4 cellular contexts compared by ENCODE assay signal in the genomic region with DNA sequence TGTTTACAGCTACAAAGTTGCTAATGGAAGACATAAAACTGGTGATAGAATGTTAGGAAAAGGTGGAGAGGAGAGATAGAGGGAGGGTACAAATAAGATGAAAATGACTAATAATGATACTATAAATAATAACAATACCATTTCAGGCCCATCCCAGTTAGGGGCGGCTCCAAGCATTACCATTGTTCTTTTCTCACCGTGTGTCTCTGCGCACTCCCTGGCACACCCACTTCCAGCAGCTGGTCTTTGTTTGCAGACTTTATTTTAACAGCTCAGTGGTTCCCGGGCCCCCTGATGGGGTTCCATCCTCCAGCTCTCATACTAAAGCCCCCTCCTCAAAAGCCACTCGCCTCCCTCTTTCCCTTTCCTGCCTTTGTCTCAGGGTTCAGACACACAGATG. TPM values are rescaled to one million over a fixed set of nuclear protein-coding genes. Genes with fewer than 3 reads are reported as not detected.
"Had no signal": no experiment of that assay in that cellular context is flagged by ENCODE, and none has a peak within 500 bp of the region (broad histone marks: within the 10 kb centered on the region; RNA-seq: fewer than 3 reads in every experiment).

No MANE protein-coding gene starts in this region.

RNA-seq across cellular contexts. Expression of a gene that starts 0.6 kb away (rescaled TPM):
- total RNA-seq: activated B cell treated with CpG ODN at 0.5 μM for 24 hours, endodermal cell, fibroblast of villous mesenchyme, progenitor cell of endocrine pancreas had no signal

RNA-seq across cellular contexts. Expression of a gene that starts 40.5 kb away (rescaled TPM):
- total RNA-seq: progenitor cell of endocrine pancreas had no signal
